ENCODE assay signal across 8 cellular contexts in genomic region chr7:92864169-92864568, GRCh38. TPM values are rescaled to one million over a fixed set of nuclear protein-coding genes. Genes with fewer than 3 reads are reported as not detected.
DNase-seq lines count a peak whose midpoint lies in the region; ATAC-seq and TF ChIP-seq lines count a peak whose summit lies in the region.
"Not testable (repeated sequence)": the region's sequence is repeated elsewhere in the genome, so short reads cannot be mapped to it uniquely, and the experiment has no call there.

No MANE protein-coding gene starts in this region.

- TF ChIP-seq CTCF in BE2C (IDR thresholded peaks at IDR 0.05; ENCODE audit: low read depth, low read length) (0 out of 2 replicates have a peak, but pooled peaks have one; percentile 16), HCT116 (IDR thresholded peaks at IDR 0.05 in 2 of 3, conservative IDR thresholded peaks at IDR 0.05 in 1 of 3; ENCODE audit: borderline replicate concordance in 1 of 3, insufficient read depth in 1 of 3, low read depth in 2 of 3, low read length in 2 of 3) (peak; percentile 33 to 43 (median 36); a peak in 4 of 6 replicates), endodermal cell (conservative IDR thresholded peaks at IDR 0.05) (peak; percentile 67)

- H3K27me3 Mint-ChIP-seq in endodermal cell (ENCODE audit: insufficient read depth): not testable (repeated sequence)

- not testable (repeated sequence) for DNase-seq in BE2C, endodermal cell
- DNase-seq in HCT116 (ENCODE audit: low read depth, low spot score) (peak; percentile 44), NCI-H446 (lab: John Stamatoyannopoulos, UW) (peak; percentile 5), SIG-M5 treated with dmso at 0.1 percent for 504 hours (lab: John Stamatoyannopoulos, UW; ENCODE audit: unreplicated experiment) (peak; percentile 6), lung microvascular endothelial cell (ENCODE audit: low read depth in 2 of 2) (peak; percentile 11 to 35)
- DNase-seq in activated effector memory CD4-positive, alpha-beta T cell treated with anti-CD3 and anti-CD28 coated beads, Interleukin-2, amount 50 U/mL, for 16 hours: peak; percentile 65
- peak; percentile 9 to 15 for DNase-seq in stimulated activated CD4-positive, alpha-beta T cell treated with anti-CD3 and anti-CD28 coated beads, Interleukin-4, amount 100 ng/mL, for 4 hours

- H3K27ac Mint-ChIP-seq in endodermal cell: not testable (repeated sequence)

- not testable (repeated sequence) for H3K36me3 Mint-ChIP-seq in endodermal cell (ENCODE audit: low read depth)

- H3K4me1 ChIP-seq in BE2C; HCT116 (ENCODE audit: control insufficient read depth in 1 of 2, insufficient read depth in 2 of 2, low read length in 2 of 2); endodermal cell (ENCODE audit: control insufficient read depth, insufficient read depth, low read length): not testable (repeated sequence)

- RAD21 ChIA-PET in HCT116 (lab: Charles Lee; ENCODE audit: low non-redundant PET in 1 of 2, low total read pairs in 2 of 2, uncharacterized antibody in 2 of 2, unreplicated experiment in 2 of 2): not testable (repeated sequence)

- ATAC-seq in HCT116: peak; percentile 86

- POLR2A ChIA-PET in HCT116 (lab: Charles Lee): not testable (repeated sequence)

- H3K27me3 ChIP-seq in BE2C; HCT116 (ENCODE audit: insufficient read depth, low read length); endodermal cell (ENCODE audit: control insufficient read depth, insufficient read depth, low read length, poor library complexity, severe bottlenecking): not testable (repeated sequence)

- H3K4me1 Mint-ChIP-seq in endodermal cell: not testable (repeated sequence)

- TF ChIP-seq POLR2A in HCT116 (IDR thresholded peaks at IDR 0.05; ENCODE audit: borderline replicate concordance, extremely low read depth, insufficient read depth, insufficient read length): not testable (repeated sequence)

- not testable (repeated sequence) for H3K36me3 ChIP-seq in BE2C; HCT116 (ENCODE audit: control insufficient read depth in 1 of 2, insufficient read depth in 2 of 2, low read length in 2 of 2); endodermal cell (ENCODE audit: control insufficient read depth, insufficient read depth, low read length)

- not testable (repeated sequence) for H3K9me3 ChIP-seq in BE2C; HCT116 (ENCODE audit: control insufficient read depth in 1 of 2, insufficient read depth in 1 of 2, low read depth in 1 of 2, low read length in 2 of 2)
- peaks cover 31% of the 10 kb centered on the region for H3K9me3 ChIP-seq in endodermal cell (ENCODE audit: control insufficient read depth, low read length)

- H3K9me3 Mint-ChIP-seq in endodermal cell: peaks cover 19% of the 10 kb centered on the region

- H3K4me3 Mint-ChIP-seq in endodermal cell: not testable (repeated sequence)

- H3K79me2 ChIP-seq in HCT116 (ENCODE audit: insufficient read depth, low read length): not testable (repeated sequence)

- H3K27ac ChIP-seq in HCT116 (ENCODE audit: low read depth, low read length); endodermal cell (ENCODE audit: low read depth, low read length): not testable (repeated sequence)

- H3K9ac ChIP-seq in HCT116 (ENCODE audit: low read length); endodermal cell (ENCODE audit: extremely low read depth, low read length, poor library complexity, severe bottlenecking): not testable (repeated sequence)

- H3K4me3 ChIP-seq in BE2C (ENCODE audit: low read depth, low read length); HCT116 (replicated peaks in 1 of 2; ENCODE audit: low read depth in 1 of 2, low read length in 2 of 2): not testable (repeated sequence)
- H3K4me3 ChIP-seq in endodermal cell (ENCODE audit: low read length): peak overlapping the region; percentile 34

- H4K20me1 ChIP-seq in HCT116 (ENCODE audit: insufficient read depth): not testable (repeated sequence)

- not testable (repeated sequence) for H3K4me2 ChIP-seq in HCT116 (ENCODE audit: low read length)

- BruUV-seq in HCT116 (replicated peaks; lab: Mats Ljungman, UMichigan): not testable (repeated sequence)

- CTCF ChIA-PET in HCT116 (lab: Charles Lee): interaction anchor here (0.7 kb wide), 1 partner anchor 1713 kb away, joined by 3 read pairs; no protein-coding TSS in a partner anchor

- intact Hi-C loops in HCT116 (cut with micrococcal nuclease): not testable (repeated sequence)

- WGBS in endodermal cell (ENCODE audit: insufficient coverage in 1 of 2, insufficient read length in 1 of 2), 2 experiments: 75 to 76% methylated on average over 3 to 5 of the region's 5 CpGs

- H2AFZ ChIP-seq in HCT116 (ENCODE audit: low read depth, low read length, poor library complexity, severe bottlenecking): peak overlapping the region; percentile 83

- H3K9me2 ChIP-seq in HCT116 (ENCODE audit: insufficient read depth): not testable (repeated sequence)

- TF ChIP-seq RAD21 in HCT116 (IDR thresholded peaks at IDR 0.05; ENCODE audit: low read depth): peak; percentile 49

TF ChIP-seq in HCT116, 20 proteins besides CTCF, POLR2A, EP300 and RAD21:
- TF ChIP-seq CBX3 (IDR thresholded peaks at IDR 0.05; ENCODE audit: low read depth): peak; percentile 66
- 0 out of 2 replicates have a peak, but pooled peaks have one; percentile 19 for TF ChIP-seq EGR1 (IDR thresholded peaks at IDR 0.05; ENCODE audit: low read depth)
- 0 out of 2 replicates have a peak, but pooled peaks have one; percentile 32 for TF ChIP-seq MAX (IDR thresholded peaks at IDR 0.05)
- peak; percentile 51; the same call in 1 of the 2 replicates for TF ChIP-seq SRF (IDR thresholded peaks at IDR 0.05; ENCODE audit: low read depth)

RNA-seq across cellular contexts. Expression of gene CDK6, which starts 27.8 kb away (rescaled TPM):
- polyA plus RNA-seq in BE2C (2012; ENCODE audit: insufficient read depth, insufficient read length, low read depth): 17.2 TPM
- total RNA-seq in HCT116 (2021; ENCODE audit: unreplicated experiment) (41.4 TPM), endodermal cell (10 to 100 TPM; 28.5 to 36.6 TPM), lung microvascular endothelial cell (24.0 and 30.4 TPM in 2 replicates)
- 4.6 TPM in 2 replicates for polyA plus RNA-seq in HCT116 (2012)
- polyA plus RNA-seq in endodermal cell (2013, experiment 1 of 2): 26.4 TPM
- 28.0 TPM for polyA plus RNA-seq in endodermal cell (2013, experiment 2 of 2)

Comparison
In these comparisons a context has a peak if more than half of its experiments do, and no peak if none do; other contexts are left out.
1. CTCF ChIP-seq: peak in every context shown above with its lines; median percentile 67 in endodermal cell; 36 in HCT116; 16 in BE2C.